ENCODE assay signal across 1 cellular context in genomic region chr7:133583545-133584171, GRCh38.
TF ChIP-seq lines count a peak whose summit lies in the region.

No MANE protein-coding gene starts in this region.

TF ChIP-seq in K562, 482 proteins besides CTCF, POLR2A, EP300 and RAD21 (continued from another document):
- TF ChIP-seq, protein P1, sequence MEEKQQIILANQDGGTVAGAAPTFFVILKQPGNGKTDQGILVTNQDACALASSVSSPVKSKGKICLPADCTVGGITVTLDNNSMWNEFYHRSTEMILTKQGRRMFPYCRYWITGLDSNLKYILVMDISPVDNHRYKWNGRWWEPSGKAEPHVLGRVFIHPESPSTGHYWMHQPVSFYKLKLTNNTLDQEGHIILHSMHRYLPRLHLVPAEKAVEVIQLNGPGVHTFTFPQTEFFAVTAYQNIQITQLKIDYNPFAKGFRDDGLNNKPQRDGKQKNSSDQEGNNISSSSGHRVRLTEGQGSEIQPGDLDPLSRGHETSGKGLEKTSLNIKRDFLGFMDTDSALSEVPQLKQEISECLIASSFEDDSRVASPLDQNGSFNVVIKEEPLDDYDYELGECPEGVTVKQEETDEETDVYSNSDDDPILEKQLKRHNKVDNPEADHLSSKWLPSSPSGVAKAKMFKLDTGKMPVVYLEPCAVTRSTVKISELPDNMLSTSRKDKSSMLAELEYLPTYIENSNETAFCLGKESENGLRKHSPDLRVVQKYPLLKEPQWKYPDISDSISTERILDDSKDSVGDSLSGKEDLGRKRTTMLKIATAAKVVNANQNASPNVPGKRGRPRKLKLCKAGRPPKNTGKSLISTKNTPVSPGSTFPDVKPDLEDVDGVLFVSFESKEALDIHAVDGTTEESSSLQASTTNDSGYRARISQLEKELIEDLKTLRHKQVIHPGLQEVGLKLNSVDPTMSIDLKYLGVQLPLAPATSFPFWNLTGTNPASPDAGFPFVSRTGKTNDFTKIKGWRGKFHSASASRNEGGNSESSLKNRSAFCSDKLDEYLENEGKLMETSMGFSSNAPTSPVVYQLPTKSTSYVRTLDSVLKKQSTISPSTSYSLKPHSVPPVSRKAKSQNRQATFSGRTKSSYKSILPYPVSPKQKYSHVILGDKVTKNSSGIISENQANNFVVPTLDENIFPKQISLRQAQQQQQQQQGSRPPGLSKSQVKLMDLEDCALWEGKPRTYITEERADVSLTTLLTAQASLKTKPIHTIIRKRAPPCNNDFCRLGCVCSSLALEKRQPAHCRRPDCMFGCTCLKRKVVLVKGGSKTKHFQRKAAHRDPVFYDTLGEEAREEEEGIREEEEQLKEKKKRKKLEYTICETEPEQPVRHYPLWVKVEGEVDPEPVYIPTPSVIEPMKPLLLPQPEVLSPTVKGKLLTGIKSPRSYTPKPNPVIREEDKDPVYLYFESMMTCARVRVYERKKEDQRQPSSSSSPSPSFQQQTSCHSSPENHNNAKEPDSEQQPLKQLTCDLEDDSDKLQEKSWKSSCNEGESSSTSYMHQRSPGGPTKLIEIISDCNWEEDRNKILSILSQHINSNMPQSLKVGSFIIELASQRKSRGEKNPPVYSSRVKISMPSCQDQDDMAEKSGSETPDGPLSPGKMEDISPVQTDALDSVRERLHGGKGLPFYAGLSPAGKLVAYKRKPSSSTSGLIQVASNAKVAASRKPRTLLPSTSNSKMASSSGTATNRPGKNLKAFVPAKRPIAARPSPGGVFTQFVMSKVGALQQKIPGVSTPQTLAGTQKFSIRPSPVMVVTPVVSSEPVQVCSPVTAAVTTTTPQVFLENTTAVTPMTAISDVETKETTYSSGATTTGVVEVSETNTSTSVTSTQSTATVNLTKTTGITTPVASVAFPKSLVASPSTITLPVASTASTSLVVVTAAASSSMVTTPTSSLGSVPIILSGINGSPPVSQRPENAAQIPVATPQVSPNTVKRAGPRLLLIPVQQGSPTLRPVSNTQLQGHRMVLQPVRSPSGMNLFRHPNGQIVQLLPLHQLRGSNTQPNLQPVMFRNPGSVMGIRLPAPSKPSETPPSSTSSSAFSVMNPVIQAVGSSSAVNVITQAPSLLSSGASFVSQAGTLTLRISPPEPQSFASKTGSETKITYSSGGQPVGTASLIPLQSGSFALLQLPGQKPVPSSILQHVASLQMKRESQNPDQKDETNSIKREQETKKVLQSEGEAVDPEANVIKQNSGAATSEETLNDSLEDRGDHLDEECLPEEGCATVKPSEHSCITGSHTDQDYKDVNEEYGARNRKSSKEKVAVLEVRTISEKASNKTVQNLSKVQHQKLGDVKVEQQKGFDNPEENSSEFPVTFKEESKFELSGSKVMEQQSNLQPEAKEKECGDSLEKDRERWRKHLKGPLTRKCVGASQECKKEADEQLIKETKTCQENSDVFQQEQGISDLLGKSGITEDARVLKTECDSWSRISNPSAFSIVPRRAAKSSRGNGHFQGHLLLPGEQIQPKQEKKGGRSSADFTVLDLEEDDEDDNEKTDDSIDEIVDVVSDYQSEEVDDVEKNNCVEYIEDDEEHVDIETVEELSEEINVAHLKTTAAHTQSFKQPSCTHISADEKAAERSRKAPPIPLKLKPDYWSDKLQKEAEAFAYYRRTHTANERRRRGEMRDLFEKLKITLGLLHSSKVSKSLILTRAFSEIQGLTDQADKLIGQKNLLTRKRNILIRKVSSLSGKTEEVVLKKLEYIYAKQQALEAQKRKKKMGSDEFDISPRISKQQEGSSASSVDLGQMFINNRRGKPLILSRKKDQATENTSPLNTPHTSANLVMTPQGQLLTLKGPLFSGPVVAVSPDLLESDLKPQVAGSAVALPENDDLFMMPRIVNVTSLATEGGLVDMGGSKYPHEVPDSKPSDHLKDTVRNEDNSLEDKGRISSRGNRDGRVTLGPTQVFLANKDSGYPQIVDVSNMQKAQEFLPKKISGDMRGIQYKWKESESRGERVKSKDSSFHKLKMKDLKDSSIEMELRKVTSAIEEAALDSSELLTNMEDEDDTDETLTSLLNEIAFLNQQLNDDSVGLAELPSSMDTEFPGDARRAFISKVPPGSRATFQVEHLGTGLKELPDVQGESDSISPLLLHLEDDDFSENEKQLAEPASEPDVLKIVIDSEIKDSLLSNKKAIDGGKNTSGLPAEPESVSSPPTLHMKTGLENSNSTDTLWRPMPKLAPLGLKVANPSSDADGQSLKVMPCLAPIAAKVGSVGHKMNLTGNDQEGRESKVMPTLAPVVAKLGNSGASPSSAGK (IDR thresholded peaks at IDR 0.05) = no peak
- TF ChIP-seq MCM2 (IDR thresholded peaks at IDR 0.05; ENCODE audit: low read depth) (no peak), ZNF644 (tag; IDR thresholded peaks at IDR 0.05; ENCODE audit: low read depth) (no peak), RBFOX2 (IDR thresholded peaks at IDR 0.05; ENCODE audit: low read depth, low read length) (no peak), ZBTB26 (CRISPR knock-in tag; IDR thresholded peaks at IDR 0.05) (0 out of 2 replicates have a peak, but pooled peaks have one; percentile 49), MLX (CRISPR knock-in tag; conservative IDR thresholded peaks at IDR 0.05) (no peak), L3MBTL2 (IDR thresholded peaks at IDR 0.05) (0 out of 2 replicates have a peak, but pooled peaks have one; percentile 12), BCOR (IDR thresholded peaks at IDR 0.05) (0 out of 2 replicates have a peak, but pooled peaks have one; percentile 20), OTX1 (CRISPR knock-in tag; IDR thresholded peaks at IDR 0.05) (peak; percentile 28; the same call in 1 of the 2 replicates), HDAC1 (IDR thresholded peaks at IDR 0.05) (peak in 1 of 2 experiments; percentile 38; a peak in 1 of 4 replicates), MEF2A (IDR thresholded peaks at IDR 0.05; ENCODE audit: control insufficient read depth, low read depth, low read length) (no peak), DNMT1 (IDR thresholded peaks at IDR 0.05) (no peak), CBFA2T2 (conservative IDR thresholded peaks at IDR 0.05) (0 out of 2 replicates have a peak, but pooled peaks have one; percentile 6), CBFA2T3 (IDR thresholded peaks at IDR 0.05) (peak; percentile 43), PCBP1 (IDR thresholded peaks at IDR 0.05; ENCODE audit: low read depth, low read length, poor library complexity, severe bottlenecking) (no peak), SREBF1 (IDR thresholded peaks at IDR 0.05; ENCODE audit: borderline replicate concordance, low read depth, low read length) (no peak), TAL1 (IDR thresholded peaks at IDR 0.05) (peak; percentile 40; the same call in 1 of the 2 replicates), NCOR1 (IDR thresholded peaks at IDR 0.05) (peak; percentile 14; the same call in 1 of the 2 replicates), ZNF143 (CRISPR knock-in tag; IDR thresholded peaks at IDR 0.05) (no peak), SMARCA4 (IDR thresholded peaks at IDR 0.05) (peak; percentile 46; the same call in 1 of the 2 replicates), POLR2AphosphoS2 (IDR thresholded peaks at IDR 0.05; ENCODE audit: low read length) (no peak), HDGF (IDR thresholded peaks at IDR 0.05) (0 out of 2 replicates have a peak, but pooled peaks have one; percentile 55)
- TF ChIP-seq, protein P2, sequence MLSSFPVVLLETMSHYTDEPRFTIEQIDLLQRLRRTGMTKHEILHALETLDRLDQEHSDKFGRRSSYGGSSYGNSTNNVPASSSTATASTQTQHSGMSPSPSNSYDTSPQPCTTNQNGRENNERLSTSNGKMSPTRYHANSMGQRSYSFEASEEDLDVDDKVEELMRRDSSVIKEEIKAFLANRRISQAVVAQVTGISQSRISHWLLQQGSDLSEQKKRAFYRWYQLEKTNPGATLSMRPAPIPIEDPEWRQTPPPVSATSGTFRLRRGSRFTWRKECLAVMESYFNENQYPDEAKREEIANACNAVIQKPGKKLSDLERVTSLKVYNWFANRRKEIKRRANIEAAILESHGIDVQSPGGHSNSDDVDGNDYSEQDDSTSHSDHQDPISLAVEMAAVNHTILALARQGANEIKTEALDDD (IDR thresholded peaks at IDR 0.05) = 0 out of 2 replicates have a peak, but pooled peaks have one; percentile 42
- TF ChIP-seq, protein P3, sequence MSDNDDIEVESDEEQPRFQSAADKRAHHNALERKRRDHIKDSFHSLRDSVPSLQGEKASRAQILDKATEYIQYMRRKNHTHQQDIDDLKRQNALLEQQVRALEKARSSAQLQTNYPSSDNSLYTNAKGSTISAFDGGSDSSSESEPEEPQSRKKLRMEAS (CRISPR knock-in tag; IDR thresholded peaks at IDR 0.05) = no peak
